ENCODE assay signal across 10 cellular contexts in genomic region chr6:116695398-116695797, GRCh38. TPM values are rescaled to one million over a fixed set of nuclear protein-coding genes. Genes with fewer than 3 reads are reported as not detected.
DNase-seq lines count a peak whose midpoint lies in the region; ATAC-seq, FAIRE-seq and TF ChIP-seq lines count a peak whose summit lies in the region.
"Had no signal": no experiment of that assay in that cellular context is flagged by ENCODE, and none has a peak within 500 bp of the region (broad histone marks: within the 10 kb centered on the region; RNA-seq: fewer than 3 reads in every experiment).

No MANE protein-coding gene starts in this region.

- ATAC-seq in GM19372 (IDR thresholded peaks at IDR 0.05; ENCODE audit: low read depth, unreplicated experiment) (peak; percentile 89), HG03045 (IDR thresholded peaks at IDR 0.05; ENCODE audit: unreplicated experiment) (peak; percentile 80), GM12878 (peak; percentile 94)

- no peak for TF ChIP-seq RAD21 in GM12878 (IDR thresholded peaks at IDR 0.05; ENCODE audit: insufficient read depth, low read depth, low read length)

- CTCF ChIA-PET in GM12878 (lab: Yijun Ruan, JAX), result no interaction called here

- no peak overlapping the region for H3K9ac ChIP-seq in GM12878 (ENCODE audit: control insufficient read depth, insufficient read depth, low read length)

- no peak for FAIRE-seq in GM12878 (lab: Jason Lieb, UNC)
- FAIRE-seq: astrocyte had no signal

- H3K27ac ChIP-seq in GM12878 (ENCODE audit: control insufficient read depth, insufficient read depth) (no peak overlapping the region), stomach (no peak overlapping the region)
- H3K27ac ChIP-seq: skin epidermis had no signal

- TF ChIP-seq POLR2A in GM12878 (IDR thresholded peaks at IDR 0.05; ENCODE audit: low read depth, low read length) (no peak), stomach (IDR thresholded peaks at IDR 0.05) (no peak)

- no peak overlapping the region for H2AFZ ChIP-seq in GM12878 (ENCODE audit: control insufficient read depth, low read depth, low read length)

- TF ChIP-seq CTCF in GM06990 (IDR thresholded peaks at IDR 0.05; ENCODE audit: insufficient read depth, low read length, poor library complexity, severe bottlenecking) (no peak), GM12878 (IDR thresholded peaks at IDR 0.05 in 2 of 3, conservative IDR thresholded peaks at IDR 0.05 in 1 of 3; ENCODE audit: control insufficient read depth in 2 of 3, extremely low read depth in 1 of 3, insufficient read depth in 1 of 3, low read depth in 3 of 3, low read length in 3 of 3) (no peak), stomach (IDR thresholded peaks at IDR 0.05) (no peak)

- peaks cover 24% of the 10 kb centered on the region for H3K4me1 Mint-ChIP-seq in activated T-helper 2 cell treated with anti-CD3 and anti-CD28 coated beads, Interferon-gamma antibody, Interleukin-2, Interleukin-4, amounts not matched to agents 10 μg/mL and 5 μg/mL and 100 μg/mL, durations not matched to agents 14 hours and 24 hours and 36 hours (ENCODE audit: low read depth)

- DNase-seq in GM06990 (ENCODE audit: extremely low read depth, insufficient read length) (peak; percentile 20), GM12878 (ENCODE audit: low read depth, low spot score) (peak; percentile 13), NCI-H187 treated with DMSO at 0.1 percent for 48 hours (lab: John Stamatoyannopoulos, UW) (no peak), globus pallidus (ENCODE audit: low spot score) (no peak), stomach (no peak)
- no peak for DNase-seq in activated T-helper 2 cell treated with anti-CD3 and anti-CD28 coated beads, Interferon-gamma antibody, Interleukin-2, Interleukin-4, amounts not matched to agents 10 μg/mL and 5 μg/mL and 100 μg/mL, durations not matched to agents 14 hours and 24 hours and 36 hours (ENCODE audit: low spot score)

- no peak overlapping the region for H3K27ac Mint-ChIP-seq in activated T-helper 2 cell treated with anti-CD3 and anti-CD28 coated beads, Interferon-gamma antibody, Interleukin-2, Interleukin-4, amounts not matched to agents 10 μg/mL and 5 μg/mL and 100 μg/mL, durations not matched to agents 14 hours and 24 hours and 36 hours

- H3K4me2 ChIP-seq in GM12878 (ENCODE audit: control insufficient read depth, insufficient read depth), result 0 out of 2 replicates have a peak overlapping the region, but pooled peaks have one; percentile 14

- no peaks in the 10 kb centered on the region for H3K36me3 ChIP-seq in GM06990 (ENCODE audit: control insufficient read depth, insufficient read depth, low read length)
- H3K36me3 ChIP-seq in GM12878 (ENCODE audit: control insufficient read depth in 2 of 2, insufficient read depth in 2 of 2, low read length in 1 of 2), result peaks cover 2 to 5% of the 10 kb centered on the region in 2 experiments
- peaks cover 0 to 48% (median 36%) of the 10 kb centered on the region in 4 donors for H3K36me3 ChIP-seq in stomach

- H3K36me3 Mint-ChIP-seq in activated T-helper 2 cell treated with anti-CD3 and anti-CD28 coated beads, Interferon-gamma antibody, Interleukin-2, Interleukin-4, amounts not matched to agents 10 μg/mL and 5 μg/mL and 100 μg/mL, durations not matched to agents 14 hours and 24 hours and 36 hours (ENCODE audit: low read depth), result peaks cover 47% of the 10 kb centered on the region

- H3K79me2 ChIP-seq in GM12878 (ENCODE audit: control insufficient read depth, insufficient read depth, low read length), result no peaks in the 10 kb centered on the region; the same call in 1 of the 2 replicates

- in situ Hi-C loops in GM12878 (cut with MboI), result no loop called here

- WGBS in GM12878 (ENCODE audit: insufficient coverage, insufficient replicate concordance, low lambda C conversion rate, missing lambda C conversion rate), result 43% methylated on average over 2 of the region's 2 CpGs
- WGBS in stomach, 5 donors, result 80 to 94% (median 89%) methylated on average over 2 of the region's 2 CpGs

- H3K4me3 ChIP-seq in GM06990 (replicated peaks; ENCODE audit: low read depth, low read length) (no peak overlapping the region), GM12878 (no peak overlapping the region), stomach (no peak overlapping the region)
- H3K4me3 ChIP-seq: skin epidermis had no signal

- intact Hi-C loops in GM12878 (cut with micrococcal nuclease; ENCODE audit: unreplicated experiment) (no loop called here), stomach (cut with DNase I; ENCODE audit: low total_unique reads) (no loop called here)
- intact Hi-C loops in activated T-helper 2 cell treated with anti-CD3 and anti-CD28 coated beads, Interferon-gamma antibody, Interleukin-2, Interleukin-4, amounts not matched to agents 10 μg/mL and 5 μg/mL and 100 μg/mL, durations not matched to agents 14 hours and 24 hours and 36 hours (cut with micrococcal nuclease), result loop anchor here (1.0 kb wide), 1 partner anchor 13 kb away; no protein-coding TSS in a partner anchor

- H3K4me1 ChIP-seq in GM12878 (ENCODE audit: control insufficient read depth, insufficient read depth, low read length) (no peaks in the 10 kb centered on the region; the same call in 1 of the 2 replicates), stomach (peaks cover 0 to 12% (median 5%) of the 10 kb centered on the region in 4 donors)

- RAD21 ChIA-PET in GM12878 (lab: Charles Lee; ENCODE audit: unreplicated experiment), result no interaction called here

- no peak for TF ChIP-seq EP300 in GM12878 (IDR thresholded peaks at IDR 0.05; ENCODE audit: borderline replicate concordance in 1 of 2, control insufficient read depth in 1 of 2, low read depth in 2 of 2, low read length in 2 of 2)
- TF ChIP-seq EP300 in stomach (IDR thresholded peaks at IDR 0.05), result no peak

- H3K9me3 Mint-ChIP-seq in activated T-helper 2 cell treated with anti-CD3 and anti-CD28 coated beads, Interferon-gamma antibody, Interleukin-2, Interleukin-4, amounts not matched to agents 10 μg/mL and 5 μg/mL and 100 μg/mL, durations not matched to agents 14 hours and 24 hours and 36 hours, result no peaks in the 10 kb centered on the region

- no peak overlapping the region for H3K4me3 Mint-ChIP-seq in activated T-helper 2 cell treated with anti-CD3 and anti-CD28 coated beads, Interferon-gamma antibody, Interleukin-2, Interleukin-4, amounts not matched to agents 10 μg/mL and 5 μg/mL and 100 μg/mL, durations not matched to agents 14 hours and 24 hours and 36 hours (ENCODE audit: low read depth)

- SMC1A ChIA-PET in GM12878 (lab: Charles Lee; ENCODE audit: uncharacterized antibody, unreplicated experiment), result no interaction called here

- H3K27me3 ChIP-seq in GM06990 (replicated peaks; ENCODE audit: control insufficient read depth, insufficient read depth, low read length), result no peaks in the 10 kb centered on the region
- no peaks in the 10 kb centered on the region for H3K27me3 ChIP-seq in GM12878 (replicated peaks in 1 of 2; ENCODE audit: control insufficient read depth in 2 of 2, insufficient read depth in 2 of 2, low read length in 1 of 2)
- H3K27me3 ChIP-seq in stomach, result no peaks in the 10 kb centered on the region

- no peaks in the 10 kb centered on the region for H3K27me3 Mint-ChIP-seq in activated T-helper 2 cell treated with anti-CD3 and anti-CD28 coated beads, Interferon-gamma antibody, Interleukin-2, Interleukin-4, amounts not matched to agents 10 μg/mL and 5 μg/mL and 100 μg/mL, durations not matched to agents 14 hours and 24 hours and 36 hours (ENCODE audit: low read depth)

- H4K20me1 ChIP-seq in GM12878 (ENCODE audit: control insufficient read depth, insufficient read depth), result no peaks in the 10 kb centered on the region

- no TSS peak for BruUV-seq in GM12878 (replicated peaks; lab: Mats Ljungman, UMichigan)

- POLR2A ChIA-PET in GM12878 (lab: Charles Lee), result interaction anchor here (1.4 kb wide), 1 partner anchor 13 kb away, joined by 4 read pairs; no protein-coding TSS in a partner anchor

- no peaks in the 10 kb centered on the region for H3K9me3 ChIP-seq in GM12878 (replicated peaks; ENCODE audit: control insufficient read depth, insufficient read depth, low read length)
- no peaks in the 10 kb centered on the region for H3K9me3 ChIP-seq in stomach

RNA-seq across cellular contexts. Expression of gene KPNA5, which starts 14.4 kb away (rescaled TPM):
- 12.5 and 15.5 TPM in 2 replicates for total RNA-seq in GM12878 (2013; cell fraction: nucleolus; rRNA removed)
- total RNA-seq in GM12878 (2014; rRNA removed), result 4.2 and 4.8 TPM in 2 replicates
- total RNA-seq in GM12878 (2014; rRNA removed; fragmentation: Illumina TruSeq; extraction: Trizol), result 7.0 and 7.6 TPM in 2 replicates
- total RNA-seq in GM12878 (2021), result 6.0 and 7.0 TPM in 2 replicates
- 1.6 TPM for polyA plus RNA-seq in GM12878 (2011; ENCODE audit: low read depth)
- polyA plus RNA-seq in GM12878 (2011; rRNA removed), result 4.8 and 10.6 TPM in 2 replicates
- 1.5 and 1.7 TPM in 2 replicates for polyA plus RNA-seq in GM12878 (2011; cell fraction: cytosol; rRNA removed)
- 5.7 and 6.0 TPM in 2 replicates for polyA plus RNA-seq in GM12878 (2011; cell fraction: nucleus; rRNA removed)
- polyA plus RNA-seq in GM12878 (2012), result 3.4 and 4.1 TPM in 2 replicates
- 4.7 and 5.9 TPM in 2 replicates for polyA plus RNA-seq in GM12878 (2014; fragmentation: Illumina TruSeq; extraction: Trizol)
- 1 to 10 TPM; 1.9 to 2.5 TPM for polyA plus RNA-seq in GM12878 (2014; fragmentation: Nextera tagmentation; extraction: Ambion mirVana)
- 2.9 and 4.6 TPM in 2 replicates for polyA plus RNA-seq in GM12878 (2014; rRNA removed)
- 1 to 10 TPM; 3.0 to 4.4 TPM for polyA plus RNA-seq in GM12878 (2016; fragmentation: Nextera tagmentation; extraction: Ambion mirVana)
- 3.4 and 3.8 TPM in 2 replicates for polyA minus RNA-seq in GM12878 (2011; rRNA and poly(A)+ RNA removed)
- polyA minus RNA-seq in GM12878 (2011; cell fraction: cytosol; rRNA and poly(A)+ RNA removed), result 2.6 and 3.6 TPM in 2 replicates
- 3.1 and 5.0 TPM in 2 replicates for polyA minus RNA-seq in GM12878 (2011; cell fraction: nucleus; rRNA and poly(A)+ RNA removed)
- 6.3 and 7.4 TPM in 2 replicates for total RNA-seq in activated T-helper 2 cell treated with anti-CD3 and anti-CD28 coated beads, Interferon-gamma antibody, Interleukin-2, Interleukin-4, amounts not matched to agents 10 μg/mL and 5 μg/mL and 100 μg/mL, durations not matched to agents 14 hours and 24 hours and 36 hours
- total RNA-seq in stomach, result 10 to 100 TPM in 3 of 5 donors, 1 to 10 TPM in 2; 3.3 to 37.9 (median 12.3) TPM
- polyA plus RNA-seq in stomach, result 1 to 10 TPM; 1.5 to 1.7 (median 1.7) TPM

RNA-seq across cellular contexts. Expression of gene ZUP1, which starts 26.8 kb away (rescaled TPM):
- 45.4 and 51.5 TPM in 2 replicates for total RNA-seq in GM12878 (2013; cell fraction: nucleolus; rRNA removed)
- total RNA-seq in GM12878 (2014; rRNA removed), result 16.5 and 20.8 TPM in 2 replicates
- 27.0 TPM in 2 replicates for total RNA-seq in GM12878 (2014; rRNA removed; fragmentation: Illumina TruSeq; extraction: Trizol)
- 15.5 and 16.5 TPM in 2 replicates for total RNA-seq in GM12878 (2021)
- 6.1 TPM for polyA plus RNA-seq in GM12878 (2011; ENCODE audit: low read depth)
- 24.1 and 41.6 TPM in 2 replicates for polyA plus RNA-seq in GM12878 (2011; rRNA removed)
- polyA plus RNA-seq in GM12878 (2011; cell fraction: cytosol; rRNA removed), result 5.8 and 7.2 TPM in 2 replicates
- 20.8 and 31.8 TPM in 2 replicates for polyA plus RNA-seq in GM12878 (2011; cell fraction: nucleus; rRNA removed)
- 8.0 and 13.9 TPM in 2 replicates for polyA plus RNA-seq in GM12878 (2012)
- 22.6 and 33.5 TPM in 2 replicates for polyA plus RNA-seq in GM12878 (2014; fragmentation: Illumina TruSeq; extraction: Trizol)
- polyA plus RNA-seq in GM12878 (2014; fragmentation: Nextera tagmentation; extraction: Ambion mirVana), result 10 to 100 TPM in 1 of 2 experiments, 1 to 10 TPM in 1; 10.0 to 16.4 TPM
- 13.1 and 14.4 TPM in 2 replicates for polyA plus RNA-seq in GM12878 (2014; rRNA removed)
- polyA plus RNA-seq in GM12878 (2016; fragmentation: Nextera tagmentation; extraction: Ambion mirVana), result 10 to 100 TPM; 19.6 to 19.8 TPM
- 11.3 TPM in 2 replicates for polyA minus RNA-seq in GM12878 (2011; rRNA and poly(A)+ RNA removed)
- polyA minus RNA-seq in GM12878 (2011; cell fraction: cytosol; rRNA and poly(A)+ RNA removed), result 6.9 and 9.8 TPM in 2 replicates
- 16.2 and 20.0 TPM in 2 replicates for polyA minus RNA-seq in GM12878 (2011; cell fraction: nucleus; rRNA and poly(A)+ RNA removed)
- 17.2 and 17.9 TPM in 2 replicates for total RNA-seq in activated T-helper 2 cell treated with anti-CD3 and anti-CD28 coated beads, Interferon-gamma antibody, Interleukin-2, Interleukin-4, amounts not matched to agents 10 μg/mL and 5 μg/mL and 100 μg/mL, durations not matched to agents 14 hours and 24 hours and 36 hours
- total RNA-seq in stomach, result 10 to 100 TPM in 3 of 5 donors, 1 to 10 TPM in 2; 3.2 to 23.5 (median 13.4) TPM
- 1 to 10 TPM; 3.5 to 8.1 (median 6.6) TPM for polyA plus RNA-seq in stomach

Comparison
In these comparisons a context has a peak if more than half of its experiments do, and no peak if none do; other contexts are left out.
1. DNase-seq: peak in GM06990 (single experiment) and GM12878 (single experiment); none in NCI-H187 treated with DMSO at 0.1 percent for 48 hours (single experiment), globus pallidus (single experiment), activated T-helper 2 cell treated with anti-CD3 and anti-CD28 coated beads, Interferon-gamma antibody, Interleukin-2, Interleukin-4, amounts not matched to agents 10 μg/mL and 5 μg/mL and 100 μg/mL, durations not matched to agents 14 hours and 24 hours and 36 hours (single experiment) and stomach (single experiment).
2. Peak in every context shown above with its lines, with median percentiles within 50 percentile points of each other: ATAC-seq.